ENCODE assay signal across 26 cellular contexts in genomic region chr7:5872326-5872725, GRCh38. TPM values are rescaled to one million over a fixed set of nuclear protein-coding genes. Genes with fewer than 3 reads are reported as not detected.
DNase-seq lines count a peak whose midpoint lies in the region; ATAC-seq, FAIRE-seq and TF ChIP-seq lines count a peak whose summit lies in the region.
"Had no signal": no experiment of that assay in that cellular context is flagged by ENCODE, and none has a peak within 500 bp of the region (broad histone marks: within the 10 kb centered on the region; RNA-seq: fewer than 3 reads in every experiment).

No MANE protein-coding gene starts in this region.

- peaks cover 0 to 5% of the 10 kb centered on the region in 2 donors for H3K9me3 ChIP-seq in ovary
- H3K9me3 ChIP-seq: Caco-2 had no signal

- no peaks in the 10 kb centered on the region for H3K4me1 ChIP-seq in ovary (ENCODE audit: insufficient read depth)
- H3K4me1 ChIP-seq: parathyroid adenoma had no signal

- H3K27ac ChIP-seq in ovary = no peak overlapping the region
- H3K27ac ChIP-seq: hepatocyte, parathyroid adenoma had no signal

- no peak for FAIRE-seq in bronchial epithelial cell (lab: Jason Lieb, UNC)
- FAIRE-seq: G401.6 had no signal

- H3K36me3 ChIP-seq in bronchial epithelial cell (ENCODE audit: control insufficient read depth, insufficient read depth, low read length) = no peaks in the 10 kb centered on the region
- H3K36me3 ChIP-seq in ovary = no peaks in the 10 kb centered on the region

- no peaks in the 10 kb centered on the region for H3K27me3 ChIP-seq in bronchial epithelial cell (ENCODE audit: control insufficient read depth, insufficient read depth, low read length)
- H3K27me3 ChIP-seq in ovary = no peaks in the 10 kb centered on the region
- H3K27me3 ChIP-seq: hepatocyte had no signal

- TF ChIP-seq CTCF in bronchial epithelial cell (IDR thresholded peaks at IDR 0.05; ENCODE audit: insufficient read depth, low read length, severe bottlenecking) (no peak), ovary (IDR thresholded peaks at IDR 0.05) (no peak)

- intact Hi-C loops in ovary (cut with DNase I) = no loop called here

- WGBS in ovary, 3 donors = 37 to 59% (median 43%) methylated on average over 7 of the region's 7 CpGs

- no peak for TF ChIP-seq POLR2A in ovary (IDR thresholded peaks at IDR 0.05)

- TF ChIP-seq EP300 in ovary (IDR thresholded peaks at IDR 0.05) = no peak

- ATAC-seq in GM18868 (IDR thresholded peaks at IDR 0.05; ENCODE audit: unreplicated experiment) = no peak
- ATAC-seq: activated naive CD4-positive, alpha-beta T cell treated with anti-CD3 and anti-CD28 coated beads, Interleukin-2, amount 50 U/mL, for 72 hours; activated T-cell treated with anti-CD3 and anti-CD28 coated beads, Interleukin-2, amount 50 U/mL, for 72 hours; stimulated activated naive CD8-positive, alpha-beta T cell treated with anti-CD3 and anti-CD28 coated beads, Interleukin-15, amount 100 ng/mL, for 72 hours had no signal

- H3K4me3 ChIP-seq in bronchial epithelial cell (ENCODE audit: low read depth, low read length) (no peak overlapping the region), ovary (no peak overlapping the region)
- H3K4me3 ChIP-seq: hepatocyte had no signal

- DNase-seq in DMS79 treated with DMSO at 0.1 percent for 48 hours (lab: John Stamatoyannopoulos, UW) = peak; percentile 8
- DNase-seq in DMS79 (lab: John Stamatoyannopoulos, UW) = no peak
- peak; percentile 9 for DNase-seq in bronchial epithelial cell (ENCODE audit: low read depth)
- peak; percentile 19 for DNase-seq in midbrain (lab: John Stamatoyannopoulos, UW)
- DNase-seq in superior temporal gyrus (ENCODE audit: extremely low spot score) = peak; percentile 68
- no peak for DNase-seq in HuH-7 (ENCODE audit: low spot score)
- DNase-seq in ovary = no peak
- DNase-seq: 8988T; activated CD4-positive, alpha-beta T cell treated with anti-CD3 and anti-CD28 coated beads for 4 hours; activated T-cell treated with anti-CD3 and anti-CD28 coated beads, Interleukin-2, amount 50 U/mL, for 72 hours; Caco-2; NCI-H1092; NCI-H2081 treated with DMSO at 0.1 percent for 48 hours; NCI-H526 treated with DMSO at 0.1 percent for 48 hours; SHP77 treated with DMSO at 0.1 percent for 48 hours; stimulated activated CD4-positive, alpha-beta T cell treated with anti-CD3 and anti-CD28 coated beads, Interleukin-2, amount 100 ng/mL, for 48 hours; stimulated activated naive CD8-positive, alpha-beta T cell treated with anti-CD3 and anti-CD28 coated beads, Interleukin-15, amount 100 ng/mL, for 72 hours had no signal

RNA-seq across cellular contexts. Expression of gene OCM, which starts 8.3 kb away (rescaled TPM):
- total RNA-seq in bronchial epithelial cell (not detected in 2 replicates), ovary (not detected)
- polyA plus RNA-seq in ovary = under 1 TPM; 0.13 to 0.32 TPM
- total RNA-seq: activated naive CD4-positive, alpha-beta T cell treated with anti-CD3 and anti-CD28 coated beads, Interleukin-2, amount 50 U/mL, for 72 hours; Caco-2; chondrocyte; hepatocyte; lower leg skin; skeletal muscle tissue had no signal
- polyA plus RNA-seq: BJ had no signal

RNA-seq across cellular contexts. Expression of gene CCZ1, which starts 26.2 kb away (rescaled TPM):
- total RNA-seq in bronchial epithelial cell (42.9 TPM in 2 replicates), ovary (10 to 100 TPM; 30.5 to 70.4 (median 49.5) TPM)
- polyA plus RNA-seq in ovary = 10 to 100 TPM; 37.2 to 46.1 TPM

Comparison
In these comparisons a context has a peak if more than half of its experiments do, and no peak if none do; other contexts are left out.
1. DNase-seq: peak in DMS79 treated with DMSO at 0.1 percent for 48 hours (single experiment), bronchial epithelial cell (single experiment), midbrain (single experiment) and superior temporal gyrus (single experiment); none in DMS79 (single experiment), HuH-7 (single experiment) and ovary (0 of 5).